2 cellular contexts compared by ENCODE assay signal in the genomic region with DNA sequence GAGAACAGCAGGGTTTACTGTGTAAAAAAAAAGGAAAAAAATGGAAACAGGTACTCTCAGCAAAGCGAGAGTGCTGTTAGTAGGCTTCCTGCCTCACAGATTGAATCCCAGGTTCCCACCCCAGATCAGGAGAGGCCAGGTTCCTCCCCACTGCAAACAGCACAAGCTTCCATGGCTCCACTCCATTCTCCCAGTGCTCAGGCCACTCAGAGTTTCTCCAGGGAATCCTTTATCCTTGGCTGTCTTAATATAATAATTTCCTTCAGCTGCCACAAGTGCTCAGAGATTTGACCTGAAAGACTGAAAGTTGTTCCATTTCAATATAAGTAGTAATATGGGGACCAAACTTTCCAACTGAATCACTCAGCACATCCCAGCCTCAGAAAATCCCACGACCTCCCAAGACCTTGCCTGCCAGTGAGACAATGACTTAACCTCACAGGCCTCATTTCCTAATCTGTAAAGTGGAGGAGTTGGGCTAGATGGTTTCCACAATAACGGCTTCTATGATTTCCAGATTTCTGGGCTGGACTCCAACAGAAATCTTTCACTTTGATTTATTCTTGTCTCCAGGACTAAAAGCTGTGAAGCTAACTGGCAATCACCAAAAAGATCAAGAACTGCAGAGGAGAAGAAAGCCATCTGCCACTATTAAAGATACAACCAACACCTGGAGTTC.
TF ChIP-seq lines count a peak whose summit lies in the region.

No MANE protein-coding gene starts in this region.

TF ChIP-seq in endothelial cell of umbilical vein, 7 proteins besides CTCF, POLR2A, EP300 and RAD21 (continued from another document):
- TF ChIP-seq, protein P1, sequence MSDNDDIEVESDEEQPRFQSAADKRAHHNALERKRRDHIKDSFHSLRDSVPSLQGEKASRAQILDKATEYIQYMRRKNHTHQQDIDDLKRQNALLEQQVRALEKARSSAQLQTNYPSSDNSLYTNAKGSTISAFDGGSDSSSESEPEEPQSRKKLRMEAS (IDR thresholded peaks at IDR 0.05; ENCODE audit: insufficient read depth, insufficient read length) = no peak
- no peak for TF ChIP-seq FOS (IDR thresholded peaks at IDR 0.05; ENCODE audit: borderline replicate concordance, insufficient read depth, low read length)

TF ChIP-seq in GM23338, 12 proteins besides CTCF, POLR2A, EP300 and RAD21:
- TF ChIP-seq, protein P2, sequence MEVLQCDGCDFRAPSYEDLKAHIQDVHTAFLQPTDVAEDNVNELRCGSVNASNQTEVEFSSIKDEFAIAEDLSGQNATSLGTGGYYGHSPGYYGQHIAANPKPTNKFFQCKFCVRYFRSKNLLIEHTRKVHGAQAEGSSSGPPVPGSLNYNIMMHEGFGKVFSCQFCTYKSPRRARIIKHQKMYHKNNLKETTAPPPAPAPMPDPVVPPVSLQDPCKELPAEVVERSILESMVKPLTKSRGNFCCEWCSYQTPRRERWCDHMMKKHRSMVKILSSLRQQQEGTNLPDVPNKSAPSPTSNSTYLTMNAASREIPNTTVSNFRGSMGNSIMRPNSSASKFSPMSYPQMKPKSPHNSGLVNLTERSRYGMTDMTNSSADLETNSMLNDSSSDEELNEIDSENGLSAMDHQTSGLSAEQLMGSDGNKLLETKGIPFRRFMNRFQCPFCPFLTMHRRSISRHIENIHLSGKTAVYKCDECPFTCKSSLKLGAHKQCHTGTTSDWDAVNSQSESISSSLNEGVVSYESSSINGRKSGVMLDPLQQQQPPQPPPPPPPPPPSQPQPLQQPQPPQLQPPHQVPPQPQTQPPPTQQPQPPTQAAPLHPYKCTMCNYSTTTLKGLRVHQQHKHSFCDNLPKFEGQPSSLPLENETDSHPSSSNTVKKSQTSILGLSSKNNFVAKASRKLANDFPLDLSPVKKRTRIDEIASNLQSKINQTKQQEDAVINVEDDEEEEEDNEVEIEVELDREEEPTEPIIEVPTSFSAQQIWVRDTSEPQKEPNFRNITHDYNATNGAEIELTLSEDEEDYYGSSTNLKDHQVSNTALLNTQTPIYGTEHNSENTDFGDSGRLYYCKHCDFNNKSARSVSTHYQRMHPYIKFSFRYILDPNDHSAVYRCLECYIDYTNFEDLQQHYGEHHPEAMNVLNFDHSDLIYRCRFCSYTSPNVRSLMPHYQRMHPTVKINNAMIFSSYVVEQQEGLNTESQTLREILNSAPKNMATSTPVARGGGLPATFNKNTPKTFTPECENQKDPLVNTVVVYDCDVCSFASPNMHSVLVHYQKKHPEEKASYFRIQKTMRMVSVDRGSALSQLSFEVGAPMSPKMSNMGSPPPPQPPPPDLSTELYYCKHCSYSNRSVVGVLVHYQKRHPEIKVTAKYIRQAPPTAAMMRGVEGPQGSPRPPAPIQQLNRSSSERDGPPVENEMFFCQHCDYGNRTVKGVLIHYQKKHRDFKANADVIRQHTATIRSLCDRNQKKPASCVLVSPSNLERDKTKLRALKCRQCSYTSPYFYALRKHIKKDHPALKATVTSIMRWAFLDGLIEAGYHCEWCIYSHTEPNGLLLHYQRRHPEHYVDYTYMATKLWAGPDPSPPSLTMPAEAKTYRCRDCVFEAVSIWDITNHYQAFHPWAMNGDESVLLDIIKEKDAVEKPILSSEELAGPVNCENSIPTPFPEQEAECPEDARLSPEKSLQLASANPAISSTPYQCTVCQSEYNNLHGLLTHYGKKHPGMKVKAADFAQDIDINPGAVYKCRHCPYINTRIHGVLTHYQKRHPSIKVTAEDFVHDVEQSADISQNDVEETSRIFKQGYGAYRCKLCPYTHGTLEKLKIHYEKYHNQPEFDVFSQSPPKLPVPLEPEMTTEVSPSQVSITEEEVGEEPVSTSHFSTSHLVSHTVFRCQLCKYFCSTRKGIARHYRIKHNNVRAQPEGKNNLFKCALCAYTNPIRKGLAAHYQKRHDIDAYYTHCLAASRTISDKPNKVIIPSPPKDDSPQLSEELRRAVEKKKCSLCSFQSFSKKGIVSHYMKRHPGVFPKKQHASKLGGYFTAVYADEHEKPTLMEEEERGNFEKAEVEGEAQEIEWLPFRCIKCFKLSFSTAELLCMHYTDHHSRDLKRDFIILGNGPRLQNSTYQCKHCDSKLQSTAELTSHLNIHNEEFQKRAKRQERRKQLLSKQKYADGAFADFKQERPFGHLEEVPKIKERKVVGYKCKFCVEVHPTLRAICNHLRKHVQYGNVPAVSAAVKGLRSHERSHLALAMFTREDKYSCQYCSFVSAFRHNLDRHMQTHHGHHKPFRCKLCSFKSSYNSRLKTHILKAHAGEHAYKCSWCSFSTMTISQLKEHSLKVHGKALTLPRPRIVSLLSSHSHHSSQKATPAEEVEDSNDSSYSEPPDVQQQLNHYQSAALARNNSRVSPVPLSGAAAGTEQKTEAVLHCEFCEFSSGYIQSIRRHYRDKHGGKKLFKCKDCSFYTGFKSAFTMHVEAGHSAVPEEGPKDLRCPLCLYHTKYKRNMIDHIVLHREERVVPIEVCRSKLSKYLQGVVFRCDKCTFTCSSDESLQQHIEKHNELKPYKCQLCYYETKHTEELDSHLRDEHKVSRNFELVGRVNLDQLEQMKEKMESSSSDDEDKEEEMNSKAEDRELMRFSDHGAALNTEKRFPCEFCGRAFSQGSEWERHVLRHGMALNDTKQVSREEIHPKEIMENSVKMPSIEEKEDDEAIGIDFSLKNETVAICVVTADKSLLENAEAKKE (CRISPR knock-in tag; IDR thresholded peaks at IDR 0.05) = no peak
- no peak for TF ChIP-seq ZNF114 (CRISPR knock-in tag; IDR thresholded peaks at IDR 0.05)
- no peak for TF ChIP-seq STAT1 (IDR thresholded peaks at IDR 0.05; ENCODE audit: unreplicated experiment)
- TF ChIP-seq EZH2phosphoT487 (IDR thresholded peaks at IDR 0.05; ENCODE audit: unreplicated experiment) = no peak
- no peak for TF ChIP-seq NANOG (IDR thresholded peaks at IDR 0.05; ENCODE audit: borderline replicate concordance)
- no peak for TF ChIP-seq ZNF331 (CRISPR knock-in tag; IDR thresholded peaks at IDR 0.05; ENCODE audit: low read depth)
- no peak for TF ChIP-seq CREB1 (CRISPR knock-in tag; IDR thresholded peaks at IDR 0.05; ENCODE audit: low read depth)
- TF ChIP-seq, protein P3, sequence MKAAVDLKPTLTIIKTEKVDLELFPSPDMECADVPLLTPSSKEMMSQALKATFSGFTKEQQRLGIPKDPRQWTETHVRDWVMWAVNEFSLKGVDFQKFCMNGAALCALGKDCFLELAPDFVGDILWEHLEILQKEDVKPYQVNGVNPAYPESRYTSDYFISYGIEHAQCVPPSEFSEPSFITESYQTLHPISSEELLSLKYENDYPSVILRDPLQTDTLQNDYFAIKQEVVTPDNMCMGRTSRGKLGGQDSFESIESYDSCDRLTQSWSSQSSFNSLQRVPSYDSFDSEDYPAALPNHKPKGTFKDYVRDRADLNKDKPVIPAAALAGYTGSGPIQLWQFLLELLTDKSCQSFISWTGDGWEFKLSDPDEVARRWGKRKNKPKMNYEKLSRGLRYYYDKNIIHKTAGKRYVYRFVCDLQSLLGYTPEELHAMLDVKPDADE (IDR thresholded peaks at IDR 0.05) = no peak
- no peak for TF ChIP-seq POLR2AphosphoS5 (IDR thresholded peaks at IDR 0.05; ENCODE audit: low read depth)
- TF ChIP-seq EZH2 (IDR thresholded peaks at IDR 0.05; ENCODE audit: low read depth, unreplicated experiment) = no peak
- no peak for TF ChIP-seq JUNB (IDR thresholded peaks at IDR 0.05; ENCODE audit: unreplicated experiment)
- TF ChIP-seq, protein P4, sequence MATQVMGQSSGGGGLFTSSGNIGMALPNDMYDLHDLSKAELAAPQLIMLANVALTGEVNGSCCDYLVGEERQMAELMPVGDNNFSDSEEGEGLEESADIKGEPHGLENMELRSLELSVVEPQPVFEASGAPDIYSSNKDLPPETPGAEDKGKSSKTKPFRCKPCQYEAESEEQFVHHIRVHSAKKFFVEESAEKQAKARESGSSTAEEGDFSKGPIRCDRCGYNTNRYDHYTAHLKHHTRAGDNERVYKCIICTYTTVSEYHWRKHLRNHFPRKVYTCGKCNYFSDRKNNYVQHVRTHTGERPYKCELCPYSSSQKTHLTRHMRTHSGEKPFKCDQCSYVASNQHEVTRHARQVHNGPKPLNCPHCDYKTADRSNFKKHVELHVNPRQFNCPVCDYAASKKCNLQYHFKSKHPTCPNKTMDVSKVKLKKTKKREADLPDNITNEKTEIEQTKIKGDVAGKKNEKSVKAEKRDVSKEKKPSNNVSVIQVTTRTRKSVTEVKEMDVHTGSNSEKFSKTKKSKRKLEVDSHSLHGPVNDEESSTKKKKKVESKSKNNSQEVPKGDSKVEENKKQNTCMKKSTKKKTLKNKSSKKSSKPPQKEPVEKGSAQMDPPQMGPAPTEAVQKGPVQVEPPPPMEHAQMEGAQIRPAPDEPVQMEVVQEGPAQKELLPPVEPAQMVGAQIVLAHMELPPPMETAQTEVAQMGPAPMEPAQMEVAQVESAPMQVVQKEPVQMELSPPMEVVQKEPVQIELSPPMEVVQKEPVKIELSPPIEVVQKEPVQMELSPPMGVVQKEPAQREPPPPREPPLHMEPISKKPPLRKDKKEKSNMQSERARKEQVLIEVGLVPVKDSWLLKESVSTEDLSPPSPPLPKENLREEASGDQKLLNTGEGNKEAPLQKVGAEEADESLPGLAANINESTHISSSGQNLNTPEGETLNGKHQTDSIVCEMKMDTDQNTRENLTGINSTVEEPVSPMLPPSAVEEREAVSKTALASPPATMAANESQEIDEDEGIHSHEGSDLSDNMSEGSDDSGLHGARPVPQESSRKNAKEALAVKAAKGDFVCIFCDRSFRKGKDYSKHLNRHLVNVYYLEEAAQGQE (IDR thresholded peaks at IDR 0.05; ENCODE audit: unreplicated experiment) = no peak
